20 cellular contexts compared by ENCODE assay signal in the genomic region with DNA sequence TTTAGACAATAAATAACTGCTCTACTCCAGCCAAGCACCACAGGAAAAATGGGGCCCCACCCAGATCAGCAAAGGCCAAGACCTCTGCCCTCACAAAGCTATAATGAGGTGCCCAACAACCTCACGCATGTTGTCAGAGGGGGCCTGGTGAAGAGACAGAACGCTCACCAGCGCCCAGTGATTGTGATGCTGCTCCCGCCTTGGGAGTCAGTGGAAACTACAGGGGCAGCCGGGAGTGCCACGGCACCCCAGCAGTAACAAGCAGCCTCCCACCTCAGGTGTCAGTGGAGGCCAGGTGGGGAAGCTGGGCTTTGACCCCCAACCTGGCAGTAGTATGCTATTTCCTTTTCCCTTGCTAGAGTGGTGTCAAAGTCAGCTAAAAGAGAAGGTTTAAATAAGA. TPM values are rescaled to one million over a fixed set of nuclear protein-coding genes. Genes with fewer than 3 reads are reported as not detected.
"Had no signal": no experiment of that assay in that cellular context is flagged by ENCODE, and none has a peak within 500 bp of the region (broad histone marks: within the 10 kb centered on the region; RNA-seq: fewer than 3 reads in every experiment).

No MANE protein-coding gene starts in this region.

- H3K9me3 Mint-ChIP-seq: activated CD4-positive, alpha-beta memory T cell treated with anti-CD3 and anti-CD28 coated beads for 36 hours; activated naive CD4-positive, alpha-beta T cell treated with anti-CD3 and anti-CD28 coated beads, Interleukin-2, amount 10 ng/mL, durations not matched to agents 7 days and 5 days; natural killer cell; stimulated activated naive CD8-positive, alpha-beta T cell treated with anti-CD3 and anti-CD28 coated beads, Interleukin-15, amount 100 ng/mL, for 72 hours had no signal

- H3K27me3 Mint-ChIP-seq: activated CD4-positive, alpha-beta memory T cell treated with anti-CD3 and anti-CD28 coated beads for 36 hours; activated CD4-positive, alpha-beta T cell treated with anti-CD3 and anti-CD28 coated beads for 36 hours; stimulated activated naive CD8-positive, alpha-beta T cell treated with anti-CD3 and anti-CD28 coated beads, Interleukin-15, amount 100 ng/mL, for 72 hours had no signal

- H3K27ac ChIP-seq: left lung had no signal

- H3K4me3 Mint-ChIP-seq: activated CD4-positive, alpha-beta memory T cell treated with anti-CD3 and anti-CD28 coated beads for 36 hours; activated CD4-positive, alpha-beta T cell treated with anti-CD3 and anti-CD28 coated beads for 36 hours; activated CD8-positive, alpha-beta memory T cell treated with anti-CD3 and anti-CD28 coated beads, Interleukin-2, amount 10 ng/mL, durations not matched to agents 7 days and 5 days; activated naive CD4-positive, alpha-beta T cell treated with anti-CD3 and anti-CD28 coated beads, Interleukin-2, amount 10 ng/mL, durations not matched to agents 7 days and 5 days; natural killer cell; stimulated activated naive CD8-positive, alpha-beta T cell treated with anti-CD3 and anti-CD28 coated beads, Interleukin-15, amount 100 ng/mL, for 72 hours had no signal

- H3K27me3 ChIP-seq: heart left ventricle, left lung, right atrium auricular region, thyroid gland had no signal

- DNase-seq: activated CD4-positive, alpha-beta memory T cell treated with anti-CD3 and anti-CD28 coated beads for 36 hours; activated CD4-positive, alpha-beta T cell treated with anti-CD3 and anti-CD28 coated beads for 36 hours; activated CD8-positive, alpha-beta memory T cell treated with anti-CD3 and anti-CD28 coated beads, Interleukin-2, amount 10 ng/mL, durations not matched to agents 7 days and 5 days; activated naive CD4-positive, alpha-beta T cell treated with anti-CD3 and anti-CD28 coated beads, Interleukin-2, amount 10 ng/mL, durations not matched to agents 7 days and 5 days; activated T-cell treated with anti-CD3 and anti-CD28 coated beads, Interleukin-2, amount 50 U/mL, for 1 hour; effector CD4-positive, alpha-beta T cell; foreskin melanocyte; heart left ventricle; left lung; natural killer cell; occipital lobe; stimulated activated naive CD8-positive, alpha-beta T cell treated with anti-CD3 and anti-CD28 coated beads, Interleukin-15, amount 100 ng/mL, for 72 hours; thyroid gland had no signal

- H3K27ac Mint-ChIP-seq: activated CD4-positive, alpha-beta memory T cell treated with anti-CD3 and anti-CD28 coated beads for 36 hours; activated CD4-positive, alpha-beta T cell treated with anti-CD3 and anti-CD28 coated beads for 36 hours; activated CD8-positive, alpha-beta memory T cell treated with anti-CD3 and anti-CD28 coated beads, Interleukin-2, amount 10 ng/mL, durations not matched to agents 7 days and 5 days; activated naive CD4-positive, alpha-beta T cell treated with anti-CD3 and anti-CD28 coated beads, Interleukin-2, amount 10 ng/mL, durations not matched to agents 7 days and 5 days; natural killer cell; stimulated activated naive CD8-positive, alpha-beta T cell treated with anti-CD3 and anti-CD28 coated beads, Interleukin-15, amount 100 ng/mL, for 72 hours had no signal

- H3K4me1 Mint-ChIP-seq: activated CD4-positive, alpha-beta T cell treated with anti-CD3 and anti-CD28 coated beads for 36 hours; activated naive CD4-positive, alpha-beta T cell treated with anti-CD3 and anti-CD28 coated beads, Interleukin-2, amount 10 ng/mL, durations not matched to agents 7 days and 5 days; natural killer cell; stimulated activated naive CD8-positive, alpha-beta T cell treated with anti-CD3 and anti-CD28 coated beads, Interleukin-15, amount 100 ng/mL, for 72 hours had no signal

- ATAC-seq: activated CD4-positive, alpha-beta T cell treated with anti-CD3 and anti-CD28 coated beads for 36 hours; activated CD8-positive, alpha-beta memory T cell treated with anti-CD3 and anti-CD28 coated beads, Interleukin-2, amount 10 ng/mL, durations not matched to agents 7 days and 5 days; heart left ventricle; left lung; natural killer cell; stimulated activated naive CD8-positive, alpha-beta T cell treated with anti-CD3 and anti-CD28 coated beads, Interleukin-15, amount 100 ng/mL, for 72 hours had no signal

- H3K36me3 Mint-ChIP-seq: activated CD8-positive, alpha-beta memory T cell treated with anti-CD3 and anti-CD28 coated beads, Interleukin-2, amount 10 ng/mL, durations not matched to agents 7 days and 5 days; activated naive CD4-positive, alpha-beta T cell treated with anti-CD3 and anti-CD28 coated beads, Interleukin-2, amount 10 ng/mL, durations not matched to agents 7 days and 5 days; natural killer cell had no signal

- H3K9me3 ChIP-seq: heart left ventricle, left lung, right atrium auricular region, thyroid gland had no signal

- H3K4me3 ChIP-seq: heart left ventricle, left lung, right atrium auricular region, thyroid gland had no signal

RNA-seq across cellular contexts. Expression of gene TCP11, which starts 47.4 kb away (rescaled TPM):
- total RNA-seq: activated CD4-positive, alpha-beta memory T cell treated with anti-CD3 and anti-CD28 coated beads for 36 hours; activated CD4-positive, alpha-beta T cell treated with anti-CD3 and anti-CD28 coated beads for 36 hours; activated CD8-positive, alpha-beta memory T cell treated with anti-CD3 and anti-CD28 coated beads, Interleukin-2, amount 10 ng/mL, durations not matched to agents 7 days and 5 days; cardiac septum; heart left ventricle; mucosa of gallbladder; natural killer cell; posterior vena cava; right atrium auricular region; skeletal muscle tissue; T-helper 1 cell treated with Interleukin-12 subunit alpha and Interleukin-12 subunit beta and Interleukin-4 antibody, amounts not matched to agents 30 ng/mL and 1 ng/mL, for 36 hours had no signal
- polyA plus RNA-seq: keratinocyte had no signal
